Comparison of ENCODE assay signal across 9 cellular contexts in genomic region chr6:130354322-130354721, GRCh38. TPM values are rescaled to one million over a fixed set of nuclear protein-coding genes. Genes with fewer than 3 reads are reported as not detected.
"Had no signal": no experiment of that assay in that cellular context is flagged by ENCODE, and none has a peak within 500 bp of the region (broad histone marks: within the 10 kb centered on the region; RNA-seq: fewer than 3 reads in every experiment).

No MANE protein-coding gene starts in this region.

- FAIRE-seq: HepG2, HTR-8/SVneo had no signal

- ATAC-seq: HepG2 had no signal

- H3K9ac ChIP-seq: KMS-11 had no signal

- H3K4me3 Mint-ChIP-seq: IgD-negative memory B cell had no signal

- H3K4me2 ChIP-seq: KMS-11 had no signal

- H3K27me3 Mint-ChIP-seq: IgD-negative memory B cell had no signal

- H3K4me1 Mint-ChIP-seq: IgD-negative memory B cell had no signal

- DNase-seq: IMR-90, KBM-7, KG1 had no signal

- H3K27ac Mint-ChIP-seq: IgD-negative memory B cell had no signal

- H3K27ac ChIP-seq: HL-60, KMS-11 had no signal

- H3K36me3 Mint-ChIP-seq: IgD-negative memory B cell had no signal

RNA-seq across cellular contexts. Expression of gene TMEM200A, which starts 11.5 kb away (rescaled TPM):
- total RNA-seq: HepG2, HT-29 had no signal
